ENCODE assay signal across 21 cellular contexts in genomic region chr15:40739854-40740253, GRCh38. TPM values are rescaled to one million over a fixed set of nuclear protein-coding genes. Genes with fewer than 3 reads are reported as not detected.
DNase-seq lines count a peak whose midpoint lies in the region; ATAC-seq and TF ChIP-seq lines count a peak whose summit lies in the region.
"Had no signal": no experiment of that assay in that cellular context is flagged by ENCODE, and none has a peak within 500 bp of the region (broad histone marks: within the 10 kb centered on the region; RNA-seq: fewer than 3 reads in every experiment).

No MANE protein-coding gene starts in this region.

- no peaks in the 10 kb centered on the region for H4K20me1 ChIP-seq in hepatocyte (ENCODE audit: insufficient read depth, poor library complexity, severe bottlenecking)

- POLR2A ChIA-PET in AG04450 (lab: Yijun Ruan, JAX): interaction anchor here (0.6 kb wide), 1 partner anchor 444 kb away, joined by 3 read pairs; no protein-coding TSS in a partner anchor

- 83% methylated on average over 2 of the region's 2 CpGs for WGBS in hepatocyte (ENCODE audit: low lambda C conversion rate, missing lambda C conversion rate)

- H3K79me2 ChIP-seq in hepatocyte: no peaks in the 10 kb centered on the region

- H3K4me1 ChIP-seq in HUES48 (ENCODE audit: control insufficient read depth, insufficient read depth, low read length) (peaks cover 27% of the 10 kb centered on the region), hepatocyte (ENCODE audit: insufficient read depth) (no peaks in the 10 kb centered on the region)
- H3K4me1 ChIP-seq: testis had no signal

- TF ChIP-seq CTCF in AG04450 (IDR thresholded peaks at IDR 0.05; ENCODE audit: low read depth, low read length) (0 out of 2 replicates have a peak, but pooled peaks have one; percentile 1), brain microvascular endothelial cell (IDR thresholded peaks at IDR 0.05; ENCODE audit: low read depth, low read length, missing control alignments) (peak; percentile 28), hepatocyte (IDR thresholded peaks at IDR 0.05; ENCODE audit: poor library complexity) (no peak)

- DNase-seq in AG04450 (ENCODE audit: low read depth, low spot score): no peak
- DNase-seq in brain microvascular endothelial cell: no peak
- DNase-seq in iPS-NIHi7 (ENCODE audit: extremely low spot score): peak; percentile 35
- DNase-seq in cerebellar cortex (ENCODE audit: low spot score): no peak
- no peak for DNase-seq in NCI-H146 treated with DMSO at 0.1 percent for 48 hours (lab: John Stamatoyannopoulos, UW; ENCODE audit: unreplicated experiment)
- no peak for DNase-seq in hepatocyte (ENCODE audit: low spot score)
- DNase-seq: cortex of kidney; HCEC 1CT; heart left ventricle; islet precursor cell; NCI-H1694; NCI-H526; stimulated activated naive CD4-positive, alpha-beta T cell; T1000; testis had no signal

- H3K9me2 ChIP-seq in hepatocyte (replicated peaks; ENCODE audit: insufficient read depth): no peaks in the 10 kb centered on the region

- no peak overlapping the region for H3K9ac ChIP-seq in HUES48 (ENCODE audit: low read depth, low read length)
- H3K9ac ChIP-seq: KMS-11 had no signal

- H3K27me3 ChIP-seq in AG04450 (ENCODE audit: control insufficient read depth, insufficient read depth, low read length) (no peaks in the 10 kb centered on the region), HUES48 (ENCODE audit: control insufficient read depth, insufficient read depth, low read length) (no peaks in the 10 kb centered on the region), brain microvascular endothelial cell (replicated peaks) (no peaks in the 10 kb centered on the region), hepatocyte (no peaks in the 10 kb centered on the region)
- H3K27me3 ChIP-seq: heart left ventricle, neutrophil, testis had no signal

- H2AFZ ChIP-seq in hepatocyte: no peak overlapping the region

- H3K27ac ChIP-seq in AG04450 (ENCODE audit: low read depth, low read length) (no peak overlapping the region), HUES48 (ENCODE audit: low read depth, low read length) (peak overlapping the region; percentile 78), brain microvascular endothelial cell (no peak overlapping the region), hepatocyte (no peak overlapping the region)
- H3K27ac ChIP-seq: heart left ventricle, KMS-11, neutrophil, testis had no signal

- no peak for ATAC-seq in HG02623 (IDR thresholded peaks at IDR 0.05; ENCODE audit: unreplicated experiment)
- ATAC-seq: activated CD4-positive, CD25-positive, alpha-beta regulatory T cell treated with anti-CD3 and anti-CD28 coated beads, Interleukin-2, amount 50 U/mL, for 24 hours; heart left ventricle had no signal

- no peak overlapping the region for H3K4me2 ChIP-seq in hepatocyte
- H3K4me2 ChIP-seq: KMS-11, smooth muscle cell had no signal

- no peaks in the 10 kb centered on the region for H3K9me3 ChIP-seq in AG04450 (ENCODE audit: control insufficient read depth, insufficient read depth, low read length)
- no peaks in the 10 kb centered on the region for H3K9me3 ChIP-seq in HUES48 (ENCODE audit: control insufficient read depth, insufficient read depth, low read length)
- H3K9me3 ChIP-seq in hepatocyte (ENCODE audit: low read depth): no peaks in the 10 kb centered on the region
- H3K9me3 ChIP-seq: heart left ventricle, neutrophil, testis had no signal

- in situ Hi-C loops in brain microvascular endothelial cell (cut with HindIII; ENCODE audit: low pct_ligation_motif_present, low sequenced_read_pairs): no loop called here

- H3K4me3 ChIP-seq in AG04450 (ENCODE audit: low read depth, low read length) (no peak overlapping the region), HUES48 (ENCODE audit: low read depth, low read length) (no peak overlapping the region), brain microvascular endothelial cell (ENCODE audit: low read depth, low read length) (no peak overlapping the region), hepatocyte (no peak overlapping the region)
- H3K4me3 ChIP-seq: heart left ventricle, smooth muscle cell, testis had no signal

- CTCF ChIA-PET in AG04450 (lab: Charles Lee): interaction anchor here (1.0 to 1.2 kb wide), 2 partner anchors 14 to 150 kb away, joined by 3 to 4 read pairs; no protein-coding TSS in a partner anchor

- peaks cover 71% of the 10 kb centered on the region for H3K36me3 ChIP-seq in HUES48 (ENCODE audit: control insufficient read depth, insufficient read depth, low read length)
- H3K36me3 ChIP-seq in brain microvascular endothelial cell (replicated peaks): peaks cover 49% of the 10 kb centered on the region
- no peaks in the 10 kb centered on the region for H3K36me3 ChIP-seq in hepatocyte (replicated peaks; ENCODE audit: insufficient read depth, low read depth)

RNA-seq across cellular contexts. Expression of gene RMDN3, which starts 15.2 kb away (rescaled TPM):
- 19.2 and 19.5 TPM in 2 replicates for polyA plus RNA-seq in AG04450 (2011; rRNA removed)
- 10.1 and 10.8 TPM in 2 replicates for polyA minus RNA-seq in AG04450 (2011; rRNA and poly(A)+ RNA removed)
- 23.0 and 26.0 TPM in 2 replicates for total RNA-seq in hepatocyte
- 39.0 and 46.8 TPM in 2 replicates for polyA plus RNA-seq in hepatocyte

RNA-seq across cellular contexts. Expression of gene GCHFR, which starts 24.0 kb away (rescaled TPM):
- 4.2 and 4.7 TPM in 2 replicates for polyA plus RNA-seq in AG04450 (2011; rRNA removed)
- polyA minus RNA-seq in AG04450 (2011; rRNA and poly(A)+ RNA removed): 0.70 and 0.92 TPM in 2 replicates
- total RNA-seq in hepatocyte: 97.2 and 105 TPM in 2 replicates
- 165 and 213 TPM in 2 replicates for polyA plus RNA-seq in hepatocyte

RNA-seq across cellular contexts. Expression of gene C15orf62, which starts 29.9 kb away (rescaled TPM):
- polyA plus RNA-seq in AG04450 (2011; rRNA removed): 0.05 TPM in 2 replicates
- polyA minus RNA-seq in AG04450 (2011; rRNA and poly(A)+ RNA removed): 0.14 TPM in 1 of 2 replicates, not detected in the other
- total RNA-seq in hepatocyte: 0.43 and 2.6 TPM in 2 replicates
- polyA plus RNA-seq in hepatocyte: 0.77 and 0.97 TPM in 2 replicates

RNA-seq across cellular contexts. Expression of gene RAD51, which starts 44.9 kb away (rescaled TPM):
- polyA plus RNA-seq in AG04450 (2011; rRNA removed) (5.1 and 6.0 TPM in 2 replicates), hepatocyte (4.9 and 5.9 TPM in 2 replicates)
- 7.1 and 8.2 TPM in 2 replicates for polyA minus RNA-seq in AG04450 (2011; rRNA and poly(A)+ RNA removed)
- 2.0 and 5.0 TPM in 2 replicates for total RNA-seq in hepatocyte

Comparison
In these comparisons a context has a peak if more than half of its experiments do, and no peak if none do; other contexts are left out.
1. RNA of gene GCHFR, which starts 24.0 kb away (polyA plus RNA-seq): 165 to 213 TPM in hepatocyte; 4.2 to 4.7 TPM in AG04450; every median in the first group is over 10 times any median in the second.